ENCODE assay signal across 2 cellular contexts in the genomic region with DNA sequence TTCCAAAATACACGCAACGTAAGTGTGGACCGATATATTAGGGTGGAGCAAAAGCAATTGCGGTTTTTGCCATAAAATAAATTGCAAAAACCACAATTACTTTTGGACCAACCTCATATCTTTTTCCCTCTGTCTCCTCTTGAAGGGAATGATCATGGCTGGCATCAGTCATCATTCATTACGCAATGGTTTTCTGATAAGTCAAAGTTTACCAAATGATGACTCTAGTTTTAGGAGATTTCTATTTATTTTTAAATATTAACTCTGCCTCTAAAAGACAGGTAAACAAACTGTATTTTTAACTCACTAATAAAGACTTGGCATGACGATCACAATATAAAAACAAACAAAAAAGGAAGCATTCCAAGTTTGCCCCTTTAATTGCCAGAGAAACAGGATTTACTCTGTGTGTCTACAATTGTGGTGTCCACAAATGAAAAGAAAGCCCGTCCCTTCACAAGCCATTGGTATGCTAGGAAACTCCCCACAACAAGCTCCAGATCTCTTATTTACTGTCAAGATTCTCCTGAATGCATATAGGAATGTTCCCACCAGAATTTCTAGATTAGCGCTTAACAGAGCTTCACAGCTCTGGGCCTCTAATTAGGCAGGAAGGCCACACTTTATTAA.
A peak's percentile ranks its signal among the peaks of the same experiment; 100 is the strongest.
TF ChIP-seq lines count a peak whose summit lies in the region.

No MANE protein-coding gene starts in this region.

TF ChIP-seq in GM12878, 131 proteins besides CTCF, POLR2A, EP300 and RAD21:
- TF ChIP-seq CBX3 (IDR thresholded peaks at IDR 0.05; ENCODE audit: borderline replicate concordance, low read depth) = no peak
- TF ChIP-seq NBN (IDR thresholded peaks at IDR 0.05) = no peak
- TF ChIP-seq RFX5 (IDR thresholded peaks at IDR 0.05; ENCODE audit: low read depth, low read length) = no peak
- no peak for TF ChIP-seq CHD1 (IDR thresholded peaks at IDR 0.05; ENCODE audit: low read depth, low read length)
- TF ChIP-seq JUND (IDR thresholded peaks at IDR 0.05; ENCODE audit: low read depth, low read length) = no peak
- TF ChIP-seq CBX5 (IDR thresholded peaks at IDR 0.05; ENCODE audit: low read depth) = no peak
- TF ChIP-seq MTA3 (IDR thresholded peaks at IDR 0.05; ENCODE audit: borderline replicate concordance, low read length) = no peak
- TF ChIP-seq, protein P1, sequence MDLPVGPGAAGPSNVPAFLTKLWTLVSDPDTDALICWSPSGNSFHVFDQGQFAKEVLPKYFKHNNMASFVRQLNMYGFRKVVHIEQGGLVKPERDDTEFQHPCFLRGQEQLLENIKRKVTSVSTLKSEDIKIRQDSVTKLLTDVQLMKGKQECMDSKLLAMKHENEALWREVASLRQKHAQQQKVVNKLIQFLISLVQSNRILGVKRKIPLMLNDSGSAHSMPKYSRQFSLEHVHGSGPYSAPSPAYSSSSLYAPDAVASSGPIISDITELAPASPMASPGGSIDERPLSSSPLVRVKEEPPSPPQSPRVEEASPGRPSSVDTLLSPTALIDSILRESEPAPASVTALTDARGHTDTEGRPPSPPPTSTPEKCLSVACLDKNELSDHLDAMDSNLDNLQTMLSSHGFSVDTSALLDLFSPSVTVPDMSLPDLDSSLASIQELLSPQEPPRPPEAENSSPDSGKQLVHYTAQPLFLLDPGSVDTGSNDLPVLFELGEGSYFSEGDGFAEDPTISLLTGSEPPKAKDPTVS (IDR thresholded peaks at IDR 0.05; ENCODE audit: low read depth, low read length) = no peak
- no peak for TF ChIP-seq SPI1 (IDR thresholded peaks at IDR 0.05; ENCODE audit: borderline replicate concordance, insufficient read depth, low read depth, low read length)
- no peak for TF ChIP-seq BACH1 (IDR thresholded peaks at IDR 0.05; ENCODE audit: borderline replicate concordance)

TF ChIP-seq in liver, 16 proteins besides CTCF, POLR2A, EP300 and RAD21:
- TF ChIP-seq HNF4A (conservative IDR thresholded peaks at IDR 0.05) (peak; percentile 50 to 70), MAX (IDR thresholded peaks at IDR 0.05) (peak; percentile 22), TAF1 (conservative IDR thresholded peaks at IDR 0.05) (no peak), HNF4G (IDR thresholded peaks at IDR 0.05) (no peak), ZBTB33 (IDR thresholded peaks at IDR 0.05) (no peak), YY1 (IDR thresholded peaks at IDR 0.05) (peak; percentile 80), RXRA (IDR thresholded peaks at IDR 0.05) (peak in 1 of 2 donors; percentile 64), FOXA1 (IDR thresholded peaks at IDR 0.05) (no peak), GABPA (IDR thresholded peaks at IDR 0.05 in 1 of 2, conservative IDR thresholded peaks at IDR 0.05 in 1 of 2) (no peak), EGR1 (IDR thresholded peaks at IDR 0.05; ENCODE audit: low read depth in 2 of 2) (no peak), NR2F2 (IDR thresholded peaks at IDR 0.05) (no peak), FOXA2 (IDR thresholded peaks at IDR 0.05) (no peak), SP1 (IDR thresholded peaks at IDR 0.05) (no peak), JUND (IDR thresholded peaks at IDR 0.05) (peak; percentile 55 to 76)
- TF ChIP-seq, protein P2, sequence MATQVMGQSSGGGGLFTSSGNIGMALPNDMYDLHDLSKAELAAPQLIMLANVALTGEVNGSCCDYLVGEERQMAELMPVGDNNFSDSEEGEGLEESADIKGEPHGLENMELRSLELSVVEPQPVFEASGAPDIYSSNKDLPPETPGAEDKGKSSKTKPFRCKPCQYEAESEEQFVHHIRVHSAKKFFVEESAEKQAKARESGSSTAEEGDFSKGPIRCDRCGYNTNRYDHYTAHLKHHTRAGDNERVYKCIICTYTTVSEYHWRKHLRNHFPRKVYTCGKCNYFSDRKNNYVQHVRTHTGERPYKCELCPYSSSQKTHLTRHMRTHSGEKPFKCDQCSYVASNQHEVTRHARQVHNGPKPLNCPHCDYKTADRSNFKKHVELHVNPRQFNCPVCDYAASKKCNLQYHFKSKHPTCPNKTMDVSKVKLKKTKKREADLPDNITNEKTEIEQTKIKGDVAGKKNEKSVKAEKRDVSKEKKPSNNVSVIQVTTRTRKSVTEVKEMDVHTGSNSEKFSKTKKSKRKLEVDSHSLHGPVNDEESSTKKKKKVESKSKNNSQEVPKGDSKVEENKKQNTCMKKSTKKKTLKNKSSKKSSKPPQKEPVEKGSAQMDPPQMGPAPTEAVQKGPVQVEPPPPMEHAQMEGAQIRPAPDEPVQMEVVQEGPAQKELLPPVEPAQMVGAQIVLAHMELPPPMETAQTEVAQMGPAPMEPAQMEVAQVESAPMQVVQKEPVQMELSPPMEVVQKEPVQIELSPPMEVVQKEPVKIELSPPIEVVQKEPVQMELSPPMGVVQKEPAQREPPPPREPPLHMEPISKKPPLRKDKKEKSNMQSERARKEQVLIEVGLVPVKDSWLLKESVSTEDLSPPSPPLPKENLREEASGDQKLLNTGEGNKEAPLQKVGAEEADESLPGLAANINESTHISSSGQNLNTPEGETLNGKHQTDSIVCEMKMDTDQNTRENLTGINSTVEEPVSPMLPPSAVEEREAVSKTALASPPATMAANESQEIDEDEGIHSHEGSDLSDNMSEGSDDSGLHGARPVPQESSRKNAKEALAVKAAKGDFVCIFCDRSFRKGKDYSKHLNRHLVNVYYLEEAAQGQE (IDR thresholded peaks at IDR 0.05) = no peak
- TF ChIP-seq, protein P3, sequence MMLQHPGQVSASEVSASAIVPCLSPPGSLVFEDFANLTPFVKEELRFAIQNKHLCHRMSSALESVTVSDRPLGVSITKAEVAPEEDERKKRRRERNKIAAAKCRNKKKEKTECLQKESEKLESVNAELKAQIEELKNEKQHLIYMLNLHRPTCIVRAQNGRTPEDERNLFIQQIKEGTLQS (IDR thresholded peaks at IDR 0.05) = peak; percentile 54
